1 cellular context compared by ENCODE assay signal in the genomic region with DNA sequence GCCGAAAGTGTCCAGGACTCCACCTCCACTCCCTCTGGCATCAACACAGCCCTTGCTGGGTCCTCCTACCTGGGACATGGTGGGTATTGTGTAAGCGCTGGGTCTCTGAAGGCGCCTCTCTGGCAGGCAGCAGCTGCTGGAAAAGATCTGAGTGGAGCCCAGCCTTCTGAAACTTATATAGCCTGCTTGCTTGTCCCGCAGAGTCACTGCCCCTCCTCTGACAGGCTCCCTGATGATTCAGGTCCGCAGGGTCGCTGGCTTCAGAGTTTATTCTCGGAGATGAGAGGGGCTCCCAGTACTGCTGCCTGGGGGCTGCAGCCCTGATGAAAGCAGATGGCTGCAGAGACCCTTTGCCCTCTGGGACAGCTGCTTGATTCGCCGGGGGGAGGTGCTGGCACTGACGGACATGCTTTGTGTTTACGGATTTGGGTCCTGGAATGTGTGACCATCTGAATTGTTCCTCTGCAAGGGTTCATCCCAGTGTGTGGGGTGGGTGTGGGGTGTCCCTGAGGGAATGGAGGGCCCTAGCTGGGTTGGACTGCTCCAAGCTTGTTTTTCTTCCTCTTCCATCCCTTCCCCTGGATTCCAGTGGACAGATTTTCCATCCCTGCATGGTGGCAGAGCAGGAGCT.
TF ChIP-seq lines count a peak whose summit lies in the region.

A gene (minus strand): TSS at position 149 of the 631 bp plus-strand sequence. CDS start 71 bp downstream, at position 78.

TF ChIP-seq in WTC11, 78 proteins besides CTCF, POLR2A, EP300 and RAD21 (continued from another document):
- TF ChIP-seq, protein P1, sequence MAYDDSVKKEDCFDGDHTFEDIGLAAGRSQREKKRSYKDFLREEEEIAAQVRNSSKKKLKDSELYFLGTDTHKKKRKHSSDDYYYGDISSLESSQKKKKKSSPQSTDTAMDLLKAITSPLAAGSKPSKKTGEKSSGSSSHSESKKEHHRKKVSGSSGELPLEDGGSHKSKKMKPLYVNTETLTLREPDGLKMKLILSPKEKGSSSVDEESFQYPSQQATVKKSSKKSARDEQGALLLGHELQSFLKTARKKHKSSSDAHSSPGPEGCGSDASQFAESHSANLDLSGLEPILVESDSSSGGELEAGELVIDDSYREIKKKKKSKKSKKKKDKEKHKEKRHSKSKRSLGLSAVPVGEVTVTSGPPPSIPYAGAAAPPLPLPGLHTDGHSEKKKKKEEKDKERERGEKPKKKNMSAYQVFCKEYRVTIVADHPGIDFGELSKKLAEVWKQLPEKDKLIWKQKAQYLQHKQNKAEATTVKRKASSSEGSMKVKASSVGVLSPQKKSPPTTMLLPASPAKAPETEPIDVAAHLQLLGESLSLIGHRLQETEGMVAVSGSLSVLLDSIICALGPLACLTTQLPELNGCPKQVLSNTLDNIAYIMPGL (CRISPR knock-in tag; IDR thresholded peaks at IDR 0.05) = no peak
- TF ChIP-seq, protein P2, sequence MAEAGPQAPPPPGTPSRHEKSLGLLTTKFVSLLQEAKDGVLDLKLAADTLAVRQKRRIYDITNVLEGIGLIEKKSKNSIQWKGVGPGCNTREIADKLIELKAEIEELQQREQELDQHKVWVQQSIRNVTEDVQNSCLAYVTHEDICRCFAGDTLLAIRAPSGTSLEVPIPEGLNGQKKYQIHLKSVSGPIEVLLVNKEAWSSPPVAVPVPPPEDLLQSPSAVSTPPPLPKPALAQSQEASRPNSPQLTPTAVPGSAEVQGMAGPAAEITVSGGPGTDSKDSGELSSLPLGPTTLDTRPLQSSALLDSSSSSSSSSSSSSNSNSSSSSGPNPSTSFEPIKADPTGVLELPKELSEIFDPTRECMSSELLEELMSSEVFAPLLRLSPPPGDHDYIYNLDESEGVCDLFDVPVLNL (CRISPR knock-in tag; IDR thresholded peaks at IDR 0.05; ENCODE audit: borderline replicate concordance, low read depth) = no peak
- TF ChIP-seq NFE2L1 (CRISPR knock-in tag; IDR thresholded peaks at IDR 0.05) = no peak
- TF ChIP-seq, protein P3, sequence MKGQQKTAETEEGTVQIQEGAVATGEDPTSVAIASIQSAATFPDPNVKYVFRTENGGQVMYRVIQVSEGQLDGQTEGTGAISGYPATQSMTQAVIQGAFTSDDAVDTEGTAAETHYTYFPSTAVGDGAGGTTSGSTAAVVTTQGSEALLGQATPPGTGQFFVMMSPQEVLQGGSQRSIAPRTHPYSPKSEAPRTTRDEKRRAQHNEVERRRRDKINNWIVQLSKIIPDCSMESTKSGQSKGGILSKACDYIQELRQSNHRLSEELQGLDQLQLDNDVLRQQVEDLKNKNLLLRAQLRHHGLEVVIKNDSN (CRISPR knock-in tag; IDR thresholded peaks at IDR 0.05) = no peak
TF ChIP-seq in WTC11: peak in this region for 0.
